Comparison of ENCODE assay signal across 8 cellular contexts in genomic region chr19:49665301-49666119, GRCh38. TPM values are rescaled to one million over a fixed set of nuclear protein-coding genes. Genes with fewer than 3 reads are reported as not detected.
DNase-seq lines count a peak whose midpoint lies in the region; ATAC-seq and TF ChIP-seq lines count a peak whose summit lies in the region.

TSS of gene BCL2L12 (plus strand) at chr19:49665933. CDS start at chr19:49666693, 760 bp downstream.
A gene with protein sequence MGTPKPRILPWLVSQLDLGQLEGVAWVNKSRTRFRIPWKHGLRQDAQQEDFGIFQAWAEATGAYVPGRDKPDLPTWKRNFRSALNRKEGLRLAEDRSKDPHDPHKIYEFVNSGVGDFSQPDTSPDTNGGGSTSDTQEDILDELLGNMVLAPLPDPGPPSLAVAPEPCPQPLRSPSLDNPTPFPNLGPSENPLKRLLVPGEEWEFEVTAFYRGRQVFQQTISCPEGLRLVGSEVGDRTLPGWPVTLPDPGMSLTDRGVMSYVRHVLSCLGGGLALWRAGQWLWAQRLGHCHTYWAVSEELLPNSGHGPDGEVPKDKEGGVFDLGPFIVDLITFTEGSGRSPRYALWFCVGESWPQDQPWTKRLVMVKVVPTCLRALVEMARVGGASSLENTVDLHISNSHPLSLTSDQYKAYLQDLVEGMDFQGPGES (minus strand): TSS chr19:49665857. CDS start chr19:49664838, 1,019 bp downstream.

- H3K4me1 Mint-ChIP-seq in activated naive CD8-positive, alpha-beta T cell treated with anti-CD3 and anti-CD28 coated beads, Interleukin-2, amount 10 ng/mL, durations not matched to agents 7 days and 5 days, result peaks cover 25% of the 10 kb centered on the region
- H3K4me1 Mint-ChIP-seq in glutamatergic neuron (ENCODE audit: low read depth, unreplicated experiment) (peaks cover 4% of the 10 kb centered on the region), osteocyte (ENCODE audit: unreplicated experiment) (peaks cover 27% of the 10 kb centered on the region)

- peak; percentile 99 for DNase-seq in GM10266 (ENCODE audit: extremely low spot score)
- peak; percentile 87 for DNase-seq in NCI-H1105 (lab: John Stamatoyannopoulos, UW)
- peak; percentile 69 to 87 for DNase-seq in SW 1271 (lab: John Stamatoyannopoulos, UW)
- DNase-seq in activated naive CD8-positive, alpha-beta T cell treated with anti-CD3 and anti-CD28 coated beads, Interleukin-2, amount 10 ng/mL, durations not matched to agents 7 days and 5 days, result peak; percentile 98
- DNase-seq in glutamatergic neuron, result peak; percentile 95
- peak; percentile 99 for DNase-seq in osteocyte (ENCODE audit: extremely low spot score, unreplicated experiment)

- ATAC-seq in HG02623 (IDR thresholded peaks at IDR 0.05; ENCODE audit: unreplicated experiment), result peak; percentile 77
- ATAC-seq in activated naive CD8-positive, alpha-beta T cell treated with anti-CD3 and anti-CD28 coated beads, Interleukin-2, amount 10 ng/mL, durations not matched to agents 7 days and 5 days (ENCODE audit: low read depth), result peak; percentile 84

- no peak for TF ChIP-seq CTCF in GM10266 (IDR thresholded peaks at IDR 0.05; ENCODE audit: control insufficient read depth, insufficient read depth, low read depth, missing control alignments)
- no peak for TF ChIP-seq CTCF in glutamatergic neuron (IDR thresholded peaks at IDR 0.05; ENCODE audit: partially characterized antibody, unreplicated experiment)
- no peak for TF ChIP-seq CTCF in osteocyte (IDR thresholded peaks at IDR 0.05)

- peaks cover 21% of the 10 kb centered on the region for H3K4me1 ChIP-seq in thymus (ENCODE audit: control insufficient read depth, insufficient read depth, low read length)

- peaks cover 2% of the 10 kb centered on the region for H3K36me3 Mint-ChIP-seq in activated naive CD8-positive, alpha-beta T cell treated with anti-CD3 and anti-CD28 coated beads, Interleukin-2, amount 10 ng/mL, durations not matched to agents 7 days and 5 days
- no peaks in the 10 kb centered on the region for H3K36me3 Mint-ChIP-seq in glutamatergic neuron (ENCODE audit: unreplicated experiment)
- no peaks in the 10 kb centered on the region for H3K36me3 Mint-ChIP-seq in osteocyte (ENCODE audit: unreplicated experiment)

- H3K9me3 Mint-ChIP-seq in activated naive CD8-positive, alpha-beta T cell treated with anti-CD3 and anti-CD28 coated beads, Interleukin-2, amount 10 ng/mL, durations not matched to agents 7 days and 5 days, result no peaks in the 10 kb centered on the region
- H3K9me3 Mint-ChIP-seq in glutamatergic neuron (ENCODE audit: unreplicated experiment) (peaks cover 8% of the 10 kb centered on the region), osteocyte (ENCODE audit: unreplicated experiment) (no peaks in the 10 kb centered on the region)

- peaks cover 43% of the 10 kb centered on the region for H3K36me3 ChIP-seq in thymus (ENCODE audit: control insufficient read depth, insufficient read depth)

- peak within 1 kb of the TSS; percentile 70 for H3K4me3 ChIP-seq in thymus (ENCODE audit: low read length)

- H3K27me3 ChIP-seq in thymus (ENCODE audit: control insufficient read depth, insufficient read depth), result no peaks in the 10 kb centered on the region

- peak within 1 kb of the TSS; percentile 94 for H3K4me3 Mint-ChIP-seq in activated naive CD8-positive, alpha-beta T cell treated with anti-CD3 and anti-CD28 coated beads, Interleukin-2, amount 10 ng/mL, durations not matched to agents 7 days and 5 days
- H3K4me3 Mint-ChIP-seq in glutamatergic neuron (ENCODE audit: unreplicated experiment) (peak within 1 kb of the TSS; percentile 100), osteocyte (ENCODE audit: unreplicated experiment) (peak within 1 kb of the TSS; percentile 92)

- POLR2A ChIA-PET in activated naive CD8-positive, alpha-beta T cell treated with anti-CD3 and anti-CD28 coated beads, Interleukin-2, amount 10 ng/mL, durations not matched to agents 7 days and 5 days (lab: Charles Lee), result interaction anchor here (0.6 to 3.9 kb wide), 8 partner anchors 9 to 170 kb away, joined by 3 to 46 read pairs (median 4); partner anchors contain the start of genes PRMT1, PRR12, PRRG2 and RCN3

- H3K27me3 Mint-ChIP-seq in activated naive CD8-positive, alpha-beta T cell treated with anti-CD3 and anti-CD28 coated beads, Interleukin-2, amount 10 ng/mL, durations not matched to agents 7 days and 5 days, result no peaks in the 10 kb centered on the region
- peaks cover 3% of the 10 kb centered on the region for H3K27me3 Mint-ChIP-seq in glutamatergic neuron (ENCODE audit: unreplicated experiment)
- no peaks in the 10 kb centered on the region for H3K27me3 Mint-ChIP-seq in osteocyte (ENCODE audit: unreplicated experiment)

- peak within 1 kb of the TSS; percentile 93 for H3K27ac Mint-ChIP-seq in activated naive CD8-positive, alpha-beta T cell treated with anti-CD3 and anti-CD28 coated beads, Interleukin-2, amount 10 ng/mL, durations not matched to agents 7 days and 5 days
- H3K27ac Mint-ChIP-seq in glutamatergic neuron (ENCODE audit: unreplicated experiment), result peak within 1 kb of the TSS; percentile 74
- H3K27ac Mint-ChIP-seq in osteocyte (ENCODE audit: unreplicated experiment), result peak within 1 kb of the TSS; percentile 94

- H3K27ac ChIP-seq in thymus (ENCODE audit: low read depth), result peak within 1 kb of the TSS; percentile 85

- no peaks in the 10 kb centered on the region for H3K9me3 ChIP-seq in thymus (ENCODE audit: control insufficient read depth)

- under 1% methylated on average over 52 of the region's 52 CpGs for WGBS in thymus

RNA-seq across cellular contexts. Expression of gene BCL2L12, which starts in this region (rescaled TPM):
- 10 to 100 TPM; 63.4 to 71.3 TPM for total RNA-seq in activated naive CD8-positive, alpha-beta T cell treated with anti-CD3 and anti-CD28 coated beads, Interleukin-2, amount 10 ng/mL, durations not matched to agents 7 days and 5 days
- 7.5 TPM for total RNA-seq in glutamatergic neuron (ENCODE audit: unreplicated experiment)
- total RNA-seq in osteocyte, result 23.6 and 29.3 TPM in 2 replicates
- 27.1 TPM for polyA plus RNA-seq in thymus

RNA-seq across cellular contexts. Expression of the second gene that starts in this region (rescaled TPM):
- total RNA-seq in activated naive CD8-positive, alpha-beta T cell treated with anti-CD3 and anti-CD28 coated beads, Interleukin-2, amount 10 ng/mL, durations not matched to agents 7 days and 5 days, result 100 to 1,000 TPM; 198 to 205 TPM
- total RNA-seq in glutamatergic neuron (ENCODE audit: unreplicated experiment) (40.1 TPM), osteocyte (80.9 and 88.9 TPM in 2 replicates)
- 259 TPM for polyA plus RNA-seq in thymus

Comparison
In these comparisons a context has a peak if more than half of its experiments do, and no peak if none do; other contexts are left out.
1. Peak in every context shown above with its lines: DNase-seq, ATAC-seq, H3K4me3 ChIP-seq and H3K27ac ChIP-seq.